Comparison of ENCODE assay signal across 6 cellular contexts in the genomic region with DNA sequence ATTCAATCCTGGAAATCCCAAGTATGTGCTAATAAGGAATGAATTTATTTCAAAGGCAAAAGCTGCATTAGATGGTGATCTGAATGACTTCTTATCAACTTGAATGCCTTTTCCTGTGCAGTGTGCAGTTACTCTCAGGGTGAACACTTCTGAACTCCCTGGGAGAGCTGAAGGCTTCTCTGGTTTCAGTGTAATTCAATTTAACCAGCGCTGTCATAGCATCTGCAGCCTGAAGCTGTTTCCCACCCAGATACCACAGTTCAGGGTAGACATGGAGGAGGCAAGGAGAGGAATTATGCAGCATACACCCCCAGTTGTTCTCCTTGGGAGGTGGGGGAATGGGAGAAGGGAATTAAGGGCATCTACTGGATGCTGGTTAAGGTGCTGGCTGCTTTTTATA.
"Had no signal": no experiment of that assay in that cellular context is flagged by ENCODE, and none has a peak within 500 bp of the region (broad histone marks: within the 10 kb centered on the region; RNA-seq: fewer than 3 reads in every experiment).

No MANE protein-coding gene starts in this region.

- DNase-seq: H9, HCEC 1CT, HFFc6, IMR-90 had no signal

- ATAC-seq: GM23338, K562 had no signal

- H3K4me3 ChIP-seq: GM23338, K562 had no signal
